In the genomic region with DNA sequence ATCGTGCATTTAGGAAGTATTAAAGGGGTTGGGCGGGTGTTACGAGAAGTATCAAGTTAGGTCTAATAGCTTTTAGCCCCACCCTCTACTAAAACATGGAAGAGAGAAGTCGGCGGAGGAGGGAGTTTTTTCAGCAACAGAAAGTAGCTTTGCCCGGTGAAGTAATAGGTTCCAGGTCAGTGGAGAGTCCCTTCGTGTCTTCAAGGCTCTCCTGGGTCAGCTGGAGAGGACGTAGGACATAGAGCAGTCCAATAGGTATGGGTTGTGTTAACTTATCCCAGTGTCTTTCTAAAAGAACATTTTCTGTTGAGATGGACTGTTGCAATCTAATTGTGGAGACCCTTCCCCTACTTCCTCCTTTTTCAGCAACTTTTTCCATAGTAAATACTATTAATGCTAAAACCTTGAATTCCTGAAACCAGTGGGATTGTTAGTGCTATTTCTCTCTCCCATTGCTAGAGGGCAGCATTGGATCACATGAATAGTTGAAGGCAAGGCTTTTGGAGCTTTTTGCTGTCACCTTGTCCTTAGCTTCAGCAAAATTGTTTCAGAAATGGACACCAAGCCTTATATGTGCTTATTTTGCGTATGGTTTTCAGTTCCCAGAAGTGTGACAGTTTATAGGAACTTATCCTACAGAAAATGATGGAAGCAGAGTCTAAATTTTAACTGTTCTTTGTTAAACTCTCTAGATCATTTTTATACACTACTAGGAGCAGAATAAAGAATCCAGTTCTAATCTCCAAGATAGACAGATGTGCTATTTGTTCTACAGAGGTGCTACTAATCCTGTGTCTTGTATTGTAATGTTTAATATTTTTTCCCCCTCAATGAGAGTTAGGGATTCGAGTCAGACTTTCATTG, we compare ENCODE assay signal across 8 cellular contexts. TPM values are rescaled to one million over a fixed set of nuclear protein-coding genes. Genes with fewer than 3 reads are reported as not detected.
DNase-seq lines count a peak whose midpoint lies in the region; ATAC-seq and TF ChIP-seq lines count a peak whose summit lies in the region.

No MANE protein-coding gene starts in this region.

- H3K9ac ChIP-seq in OCI-LY3 (ENCODE audit: low read length) (no peak overlapping the region), endodermal cell (ENCODE audit: extremely low read depth, low read length, poor library complexity, severe bottlenecking) (no peak overlapping the region)

- H3K4me1 Mint-ChIP-seq in Calu3 (ENCODE audit: low read depth, unreplicated experiment) (no peaks in the 10 kb centered on the region), endodermal cell (peaks cover 20% of the 10 kb centered on the region), nephron (peaks cover 23% of the 10 kb centered on the region)

- H3K9me3 ChIP-seq in OCI-LY3 (ENCODE audit: insufficient read depth, low read length) (no peaks in the 10 kb centered on the region), endodermal cell (ENCODE audit: control insufficient read depth, low read length) (no peaks in the 10 kb centered on the region)

- no peaks in the 10 kb centered on the region for H3K27me3 Mint-ChIP-seq in Calu3 (ENCODE audit: unreplicated experiment)
- H3K27me3 Mint-ChIP-seq in endodermal cell (ENCODE audit: insufficient read depth) = no peaks in the 10 kb centered on the region
- H3K27me3 Mint-ChIP-seq in nephron (ENCODE audit: low read depth) = peaks cover 5% of the 10 kb centered on the region

- H3K36me3 Mint-ChIP-seq in Calu3 (ENCODE audit: insufficient read depth, unreplicated experiment) (peaks cover 11% of the 10 kb centered on the region), endodermal cell (ENCODE audit: low read depth) (peaks cover 28% of the 10 kb centered on the region), nephron (ENCODE audit: low read depth) (peaks cover 45% of the 10 kb centered on the region)

- no peak overlapping the region for H3K4me3 Mint-ChIP-seq in Calu3 (ENCODE audit: low read depth, unreplicated experiment)
- no peak overlapping the region for H3K4me3 Mint-ChIP-seq in endodermal cell
- H3K4me3 Mint-ChIP-seq in nephron = no peak overlapping the region

- no peaks in the 10 kb centered on the region for H4K20me1 ChIP-seq in OCI-LY3 (ENCODE audit: insufficient read depth, low read length)

- BruUV-seq in Calu3 (replicated peaks; lab: Mats Ljungman, UMichigan) = no TSS peak

- TF ChIP-seq CTCF in Calu3 (IDR thresholded peaks at IDR 0.05; ENCODE audit: unreplicated experiment) (peak; percentile 68), OCI-LY3 (IDR thresholded peaks at IDR 0.05; ENCODE audit: low read depth, low read length) (peak; percentile 74), endodermal cell (conservative IDR thresholded peaks at IDR 0.05) (peak; percentile 89), nephron (IDR thresholded peaks at IDR 0.05; ENCODE audit: unreplicated experiment in 3 of 3) (peak; percentile 78 to 80 (median 79))

- no peaks in the 10 kb centered on the region for H3K79me2 ChIP-seq in OCI-LY3 (ENCODE audit: low read length)

- H3K4me3 ChIP-seq in OCI-LY3 (ENCODE audit: low read length) = no peak overlapping the region
- no peak overlapping the region for H3K4me3 ChIP-seq in endodermal cell (ENCODE audit: low read length)

- H3K4me2 ChIP-seq in OCI-LY3 (ENCODE audit: low read length) = no peak overlapping the region

- H3K36me3 ChIP-seq in OCI-LY3 (replicated peaks; ENCODE audit: low read depth, low read length) (peaks cover 22% of the 10 kb centered on the region), endodermal cell (ENCODE audit: control insufficient read depth, insufficient read depth, low read length) (peaks cover 37% of the 10 kb centered on the region)

- intact Hi-C loops in Calu3 (cut with micrococcal nuclease; ENCODE audit: unreplicated experiment) = loop anchor here (1.0 kb wide), 1 partner anchor 238 kb away; no protein-coding TSS in a partner anchor

- WGBS in endodermal cell (ENCODE audit: insufficient coverage in 1 of 2, insufficient read length in 1 of 2), 2 experiments = 64 to 88% methylated on average over 4 to 10 of the region's 10 CpGs

- H2AFZ ChIP-seq in OCI-LY3 (ENCODE audit: low read depth, low read length) = no peak overlapping the region

- H3K27ac Mint-ChIP-seq in Calu3 (ENCODE audit: unreplicated experiment) = no peak overlapping the region
- H3K27ac Mint-ChIP-seq in endodermal cell = peak overlapping the region; percentile 7
- peak overlapping the region; percentile 10 to 35 (median 34) for H3K27ac Mint-ChIP-seq in nephron

- DNase-seq in Calu3 (peak; percentile 38), HS-5 (ENCODE audit: low read depth) (peak; percentile 10), endodermal cell (peak; percentile 66), mesenteric fat pad (ENCODE audit: low spot score) (no peak), NCI-H1048 (lab: John Stamatoyannopoulos, UW) (no peak)

- CTCF ChIA-PET in Calu3 (lab: Charles Lee) = interaction anchor here (0.6 to 2.0 kb wide), 7 partner anchors 10 to 783 kb away, joined by 3 to 13 read pairs (median 5); no protein-coding TSS in a partner anchor

- ATAC-seq in HG02759 (IDR thresholded peaks at IDR 0.05; ENCODE audit: unreplicated experiment) = no peak

- H3K27me3 ChIP-seq in OCI-LY3 (ENCODE audit: low read depth, low read length) (no peaks in the 10 kb centered on the region), endodermal cell (ENCODE audit: control insufficient read depth, insufficient read depth, low read length, poor library complexity, severe bottlenecking) (no peaks in the 10 kb centered on the region)

- no peaks in the 10 kb centered on the region for H3K4me1 ChIP-seq in OCI-LY3 (ENCODE audit: low read length)
- H3K4me1 ChIP-seq in endodermal cell (ENCODE audit: control insufficient read depth, insufficient read depth, low read length) = no peaks in the 10 kb centered on the region

- H3K27ac ChIP-seq in OCI-LY3 (ENCODE audit: low read length) (no peak overlapping the region), endodermal cell (ENCODE audit: low read depth, low read length) (no peak overlapping the region)

- H3K9me3 Mint-ChIP-seq in Calu3 (ENCODE audit: low read depth, unreplicated experiment) (no peaks in the 10 kb centered on the region), endodermal cell (peaks cover 9% of the 10 kb centered on the region), nephron (peaks cover 2% of the 10 kb centered on the region)

RNA-seq across cellular contexts. Expression of gene UTP18, which starts 38.4 kb away (rescaled TPM):
- total RNA-seq in Calu3 (2022) (66.7 and 68.5 TPM in 2 replicates), endodermal cell (10 to 100 TPM; 52.3 to 68.7 TPM), mesenteric fat pad (21.5 TPM)
- polyA plus RNA-seq in endodermal cell (2013, experiment 1 of 2) = 51.1 TPM
- polyA plus RNA-seq in endodermal cell (2013, experiment 2 of 2) = 51.6 TPM

RNA-seq across cellular contexts. Expression of gene MBTD1, which starts 38.9 kb away (rescaled TPM):
- total RNA-seq in Calu3 (2022) (35.6 and 38.4 TPM in 2 replicates), endodermal cell (10 to 100 TPM; 33.6 to 37.7 TPM), mesenteric fat pad (9.3 TPM)
- polyA plus RNA-seq in endodermal cell (2013, experiment 1 of 2) = 38.5 TPM
- polyA plus RNA-seq in endodermal cell (2013, experiment 2 of 2) = 36.3 TPM

Comparison
In these comparisons a context has a peak if more than half of its experiments do, and no peak if none do; other contexts are left out.
1. DNase-seq: peak in Calu3 (single experiment), HS-5 (single experiment) and endodermal cell (single experiment); none in mesenteric fat pad (single experiment) and NCI-H1048 (single experiment).
2. Peak in every context shown above with its lines, with median percentiles within 50 percentile points of each other: CTCF ChIP-seq.